Comparison of ENCODE assay signal across 20 cellular contexts in the genomic region with DNA sequence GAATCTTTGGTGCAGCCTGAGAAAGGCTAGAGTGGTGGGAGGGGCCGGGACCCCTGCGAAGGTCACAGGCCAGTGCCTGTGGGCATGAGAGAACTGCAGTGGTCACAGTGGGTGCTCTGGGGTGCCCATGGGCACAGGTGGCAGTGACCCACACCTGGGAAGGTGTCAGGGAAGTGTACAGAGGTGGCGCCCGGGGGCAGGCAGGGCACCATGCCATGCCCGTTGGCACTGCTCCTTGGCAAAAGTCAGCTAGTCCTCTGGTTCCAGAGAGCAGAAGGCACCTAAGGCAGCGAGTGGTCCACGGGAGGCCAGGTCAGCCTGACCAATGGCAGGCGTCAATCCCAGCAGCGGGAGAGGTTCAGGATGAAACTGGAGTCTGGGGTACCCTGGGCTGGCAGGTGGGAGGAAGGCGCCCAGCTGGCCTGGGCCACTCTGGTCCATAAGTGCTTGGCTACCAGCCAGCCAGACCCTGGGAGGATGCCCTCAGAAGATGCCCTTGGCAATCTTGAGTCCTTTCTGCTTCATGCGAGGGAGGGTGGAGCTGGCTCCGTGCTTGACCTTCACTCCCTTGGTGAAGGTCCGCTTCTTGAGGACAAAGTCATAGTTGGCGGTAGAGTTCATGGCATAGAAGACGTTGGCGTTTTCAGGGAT. TPM values are rescaled to one million over a fixed set of nuclear protein-coding genes. Genes with fewer than 3 reads are reported as not detected.
A peak's percentile ranks its signal among the peaks of the same experiment; 100 is the strongest.
DNase-seq lines count a peak whose midpoint lies in the region; ATAC-seq, FAIRE-seq and TF ChIP-seq lines count a peak whose summit lies in the region.
"Had no signal": no experiment of that assay in that cellular context is flagged by ENCODE, and none has a peak within 500 bp of the region (broad histone marks: within the 10 kb centered on the region; RNA-seq: fewer than 3 reads in every experiment).

No MANE protein-coding gene starts in this region.

- no peak for DNase-seq in stimulated activated naive CD8-positive, alpha-beta T cell treated with anti-CD3 and anti-CD28 coated beads, Interleukin-15, amount 100 ng/mL, for 72 hours
- no peak for DNase-seq in stimulated activated naive CD8-positive, alpha-beta T cell treated with anti-CD3 and anti-CD28 coated beads, Interleukin-15, Interleukin-2, amounts not matched to agents 100 U/mL and 50 U/mL, for 24 hours
- no peak for DNase-seq in astrocyte (ENCODE audit: low read depth)
- no peak for DNase-seq in HepG2 (ENCODE audit: low spot score)
- no peak for DNase-seq in medulla oblongata (ENCODE audit: extremely low spot score)
- DNase-seq in stimulated activated CD4-positive, alpha-beta T cell treated with anti-CD3 and anti-CD28 coated beads, Interleukin-15, amount 100 ng/mL, for 24 hours, result no peak
- no peak for DNase-seq in esophagus muscularis mucosa (ENCODE audit: extremely low spot score)
- DNase-seq: AML-193; CD4-positive, alpha-beta memory T cell; DND-41; GF-D8; MG63; NCI-H1092 treated with DMSO at 0.1 percent for 48 hours; NCI-H1694; NCI-H2107; NCI-H446; SIG-M5 had no signal

- intact Hi-C loops in HepG2 (cut with micrococcal nuclease; ENCODE audit: unreplicated experiment), result no loop called here
- intact Hi-C loops in esophagus muscularis mucosa (cut with DNase I), result no loop called here

- H3K27ac Mint-ChIP-seq in stimulated activated naive CD8-positive, alpha-beta T cell treated with anti-CD3 and anti-CD28 coated beads, Interleukin-15, amount 100 ng/mL, for 72 hours, result peak overlapping the region; percentile 69 to 89
- H3K27ac Mint-ChIP-seq in astrocyte (ENCODE audit: unreplicated experiment), result peak overlapping the region; percentile 47

- in situ Hi-C loops in HepG2 (cut with HindIII; ENCODE audit: extremely low pct_ligation_motif_present, low pct_unique_long_range_greater_than_20kb), result no loop called here

- H3K36me3 ChIP-seq in astrocyte (ENCODE audit: insufficient read depth, low read length) (peaks cover 14% of the 10 kb centered on the region), HepG2 (replicated peaks in 1 of 2; ENCODE audit: control insufficient read depth in 1 of 2, insufficient read depth in 2 of 2, low read length in 2 of 2) (peaks cover 21 to 46% of the 10 kb centered on the region in 2 experiments; a peak in 4 of 5 replicates), esophagus muscularis mucosa (peaks cover 60 to 69% (median 65%) of the 10 kb centered on the region in 4 donors)

- H3K79me2 ChIP-seq in astrocyte (ENCODE audit: insufficient read depth, low read length) (no peaks in the 10 kb centered on the region), HepG2 (ENCODE audit: insufficient read depth, low read length) (no peaks in the 10 kb centered on the region)

- H3K36me3 Mint-ChIP-seq in astrocyte (ENCODE audit: low read depth, unreplicated experiment), result peaks cover 39% of the 10 kb centered on the region

- 89% methylated on average over 13 of the region's 16 CpGs for WGBS in HepG2 (ENCODE audit: low lambda C conversion rate)
- WGBS in esophagus muscularis mucosa, result 87% methylated on average over 8 of the region's 16 CpGs

- BruUV-seq in HepG2 (replicated peaks; lab: Mats Ljungman, UMichigan), result no TSS peak

- no peak for TF ChIP-seq EP300 in HepG2 (IDR thresholded peaks at IDR 0.05; ENCODE audit: low read depth in 2 of 2, low read length in 2 of 2)
- TF ChIP-seq EP300 in HepG2 (CRISPR knock-in tag; IDR thresholded peaks at IDR 0.05; ENCODE audit: borderline replicate concordance), result no peak
- no peak for TF ChIP-seq EP300 in esophagus muscularis mucosa (IDR thresholded peaks at IDR 0.05)

- no peak for TF ChIP-seq RAD21 in HepG2 (CRISPR knock-in tag; IDR thresholded peaks at IDR 0.05)

- TF ChIP-seq POLR2A in HepG2 (IDR thresholded peaks at IDR 0.05; ENCODE audit: insufficient read depth in 1 of 2, low read depth in 2 of 2, low read length in 2 of 2) (no peak), esophagus muscularis mucosa (IDR thresholded peaks at IDR 0.05; ENCODE audit: low read depth) (no peak)

- CTCF ChIA-PET in HepG2 (lab: Yijun Ruan, JAX; ENCODE audit: low intra/inter-chr PET ratio, low total read pairs), result no interaction called here

- no peak overlapping the region for H3K4me3 ChIP-seq in astrocyte (ENCODE audit: insufficient read depth, low read depth, low read length)
- H3K4me3 ChIP-seq in HepG2 (replicated peaks in 1 of 3; ENCODE audit: insufficient read depth in 1 of 3, low read depth in 2 of 3, low read length in 3 of 3), result no peak overlapping the region
- no peak overlapping the region for H3K4me3 ChIP-seq in esophagus muscularis mucosa
- H3K4me3 ChIP-seq: MG63 had no signal

- H3K4me1 ChIP-seq in astrocyte (ENCODE audit: insufficient read depth, low read length) (no peaks in the 10 kb centered on the region), HepG2 (ENCODE audit: insufficient read depth, low read length) (no peaks in the 10 kb centered on the region), esophagus muscularis mucosa (peaks cover 0 to under 1% (median under 1%) of the 10 kb centered on the region in 4 donors)

- no peak for FAIRE-seq in astrocyte (lab: Jason Lieb, UNC)
- no peak for FAIRE-seq in HepG2 (lab: Jason Lieb, UNC)
- FAIRE-seq: H1 had no signal

- H2AFZ ChIP-seq in astrocyte (ENCODE audit: low read depth, low read length) (no peak overlapping the region), HepG2 (ENCODE audit: low read length) (no peak overlapping the region)

- H3K4me2 ChIP-seq in astrocyte (ENCODE audit: low read length), result no peak overlapping the region
- no peak overlapping the region for H3K4me2 ChIP-seq in HepG2 (ENCODE audit: low read depth, low read length)

- H4K20me1 ChIP-seq in astrocyte (ENCODE audit: insufficient read depth, low read length), result peaks cover 5% of the 10 kb centered on the region
- no peaks in the 10 kb centered on the region for H4K20me1 ChIP-seq in HepG2 (ENCODE audit: insufficient read depth, low read length)

- TF ChIP-seq CTCF in astrocyte (IDR thresholded peaks at IDR 0.05; ENCODE audit: insufficient read depth, low read depth, low read length) (no peak), HepG2 (CRISPR knock-in tag; IDR thresholded peaks at IDR 0.05) (no peak), esophagus muscularis mucosa (IDR thresholded peaks at IDR 0.05) (no peak)

- H3K27me3 ChIP-seq in astrocyte (ENCODE audit: insufficient read depth, low read length) (no peaks in the 10 kb centered on the region), HepG2 (ENCODE audit: control insufficient read depth in 1 of 2, insufficient read depth in 2 of 2, low read length in 2 of 2) (no peaks in the 10 kb centered on the region), esophagus muscularis mucosa (no peaks in the 10 kb centered on the region)
- H3K27me3 ChIP-seq: MG63 had no signal

- no peak for ATAC-seq in stimulated activated naive CD8-positive, alpha-beta T cell treated with anti-CD3 and anti-CD28 coated beads, Interleukin-15, amount 100 ng/mL, for 72 hours
- no peak for ATAC-seq in stimulated activated naive CD8-positive, alpha-beta T cell treated with anti-CD3 and anti-CD28 coated beads, Interleukin-15, Interleukin-2, amounts not matched to agents 100 U/mL and 50 U/mL, for 24 hours
- ATAC-seq in HepG2 (no peak), GM19035 (IDR thresholded peaks at IDR 0.05; ENCODE audit: unreplicated experiment) (no peak)
- ATAC-seq: Panc1 had no signal

- H3K9ac ChIP-seq in astrocyte (ENCODE audit: low read length) (no peak overlapping the region), HepG2 (ENCODE audit: insufficient read depth, low read depth, low read length) (no peak overlapping the region)

- peaks cover 2% of the 10 kb centered on the region for H3K9me3 ChIP-seq in astrocyte (ENCODE audit: insufficient read depth, low read depth, low read length)
- H3K9me3 ChIP-seq in HepG2 (ENCODE audit: low read length), result no peaks in the 10 kb centered on the region
- H3K9me3 ChIP-seq in esophagus muscularis mucosa, result peaks cover 0 to 13% (median 5%) of the 10 kb centered on the region in 4 donors

- peaks cover 19 to 21% of the 10 kb centered on the region in 2 donors for H3K9me3 Mint-ChIP-seq in stimulated activated naive CD8-positive, alpha-beta T cell treated with anti-CD3 and anti-CD28 coated beads, Interleukin-15, amount 100 ng/mL, for 72 hours
- H3K9me3 Mint-ChIP-seq in astrocyte (ENCODE audit: unreplicated experiment), result peaks cover 7% of the 10 kb centered on the region

- no peak overlapping the region for H3K27ac ChIP-seq in astrocyte (ENCODE audit: low read depth, low read length)
- H3K27ac ChIP-seq in HepG2 (ENCODE audit: extremely low read length, insufficient read depth, low read length), result no peak overlapping the region
- H3K27ac ChIP-seq in esophagus muscularis mucosa (replicated peaks in 1 of 4), result no peak overlapping the region

- H3K4me3 Mint-ChIP-seq in stimulated activated naive CD8-positive, alpha-beta T cell treated with anti-CD3 and anti-CD28 coated beads, Interleukin-15, amount 100 ng/mL, for 72 hours, result no peak overlapping the region
- no peak overlapping the region for H3K4me3 Mint-ChIP-seq in astrocyte (ENCODE audit: unreplicated experiment)
- H3K4me3 Mint-ChIP-seq: CD4-positive, alpha-beta memory T cell had no signal

- H3K27me3 Mint-ChIP-seq in stimulated activated naive CD8-positive, alpha-beta T cell treated with anti-CD3 and anti-CD28 coated beads, Interleukin-15, amount 100 ng/mL, for 72 hours, result no peaks in the 10 kb centered on the region
- H3K27me3 Mint-ChIP-seq in astrocyte (ENCODE audit: low read depth, unreplicated experiment), result no peaks in the 10 kb centered on the region
- H3K27me3 Mint-ChIP-seq: CD4-positive, alpha-beta memory T cell had no signal

- H3K4me1 Mint-ChIP-seq in stimulated activated naive CD8-positive, alpha-beta T cell treated with anti-CD3 and anti-CD28 coated beads, Interleukin-15, amount 100 ng/mL, for 72 hours, result no peaks in the 10 kb centered on the region
- no peaks in the 10 kb centered on the region for H3K4me1 Mint-ChIP-seq in astrocyte (ENCODE audit: low read depth, unreplicated experiment)
- H3K4me1 Mint-ChIP-seq: CD4-positive, alpha-beta memory T cell had no signal

- POLR2A ChIA-PET in HepG2 (lab: Yijun Ruan, JAX), result interaction anchor here (1.5 kb wide), 1 partner anchor 67 kb away, joined by 3 read pairs; a partner anchor contains a TSS

RNA-seq across cellular contexts. Expression of a gene that starts 22.8 kb away (rescaled TPM):
- total RNA-seq in astrocyte (41.2 and 46.6 TPM in 2 replicates), HepG2 (2016; rRNA removed; fragmentation: Illumina TruSeq; extraction: Trizol) (8.8 and 12.9 TPM in 2 replicates), esophagus muscularis mucosa (10 to 100 TPM; 48.6 to 67.4 (median 54.8) TPM)
- total RNA-seq in HepG2 (2016; cell fraction: cytosol; rRNA removed; fragmentation: Illumina TruSeq; extraction: Trizol; ENCODE audit: low read depth), result 4.2 and 5.7 TPM in 2 replicates
- 7.3 and 12.1 TPM in 2 replicates for total RNA-seq in HepG2 (2016; cell fraction: insoluble cytoplasmic fraction; rRNA removed; fragmentation: Illumina TruSeq; extraction: Trizol)
- total RNA-seq in HepG2 (2016; cell fraction: membrane; rRNA removed; fragmentation: Illumina TruSeq; extraction: Trizol), result 15.5 and 15.7 TPM in 2 replicates
- total RNA-seq in HepG2 (2016; cell fraction: nucleus; rRNA removed; fragmentation: Illumina TruSeq; extraction: Trizol), result 10.4 and 11.0 TPM in 2 replicates
- 25.5 and 28.8 TPM in 2 replicates for polyA plus RNA-seq in HepG2 (2011; rRNA removed)
- 14.9 and 17.8 TPM in 2 replicates for polyA plus RNA-seq in HepG2 (2011; cell fraction: cytosol; rRNA removed)
- polyA plus RNA-seq in HepG2 (2011; cell fraction: nucleus; rRNA removed), result 104 and 131 TPM in 2 replicates
- polyA plus RNA-seq in HepG2 (2012), result 12.0 and 15.7 TPM in 2 replicates
- 4.1 and 4.2 TPM in 2 replicates for polyA plus RNA-seq in HepG2 (2016; cell fraction: cytosol; fragmentation: Illumina TruSeq; extraction: Trizol; ENCODE audit: low read depth)
- 8.9 and 12.0 TPM in 2 replicates for polyA plus RNA-seq in HepG2 (2016; cell fraction: insoluble cytoplasmic fraction; fragmentation: Illumina TruSeq; extraction: Trizol; ENCODE audit: low read depth)
- polyA plus RNA-seq in HepG2 (2016; cell fraction: membrane; fragmentation: Illumina TruSeq; extraction: Trizol; ENCODE audit: low read depth), result 11.6 and 12.4 TPM in 2 replicates
- 28.7 and 31.3 TPM in 2 replicates for polyA plus RNA-seq in HepG2 (2016; cell fraction: nucleus; fragmentation: Illumina TruSeq; extraction: Trizol; ENCODE audit: insufficient read depth, low read depth)
- 20.8 and 24.6 TPM in 2 replicates for polyA minus RNA-seq in HepG2 (2011; rRNA and poly(A)+ RNA removed; ENCODE audit: low replicate concordance)
- polyA minus RNA-seq in HepG2 (2011; cell fraction: cytosol; rRNA and poly(A)+ RNA removed), result 4.8 and 5.6 TPM in 2 replicates
- polyA minus RNA-seq in HepG2 (2011; cell fraction: nucleus; rRNA and poly(A)+ RNA removed), result 17.0 and 17.4 TPM in 2 replicates

RNA-seq across cellular contexts. Expression of a gene that starts 36.4 kb away (rescaled TPM):
- total RNA-seq in astrocyte, result 2.3 and 3.4 TPM in 2 replicates
- 0.62 and 1.5 TPM in 2 replicates for total RNA-seq in HepG2 (2016; rRNA removed; fragmentation: Illumina TruSeq; extraction: Trizol)
- total RNA-seq in HepG2 (2016; cell fraction: cytosol; rRNA removed; fragmentation: Illumina TruSeq; extraction: Trizol; ENCODE audit: low read depth), result 0.35 and 0.40 TPM in 2 replicates
- total RNA-seq in HepG2 (2016; cell fraction: insoluble cytoplasmic fraction; rRNA removed; fragmentation: Illumina TruSeq; extraction: Trizol), result 0.55 and 1.2 TPM in 2 replicates
- 0.83 and 1.2 TPM in 2 replicates for total RNA-seq in HepG2 (2016; cell fraction: membrane; rRNA removed; fragmentation: Illumina TruSeq; extraction: Trizol)
- 1.6 and 1.7 TPM in 2 replicates for total RNA-seq in HepG2 (2016; cell fraction: nucleus; rRNA removed; fragmentation: Illumina TruSeq; extraction: Trizol)
- 0.63 and 0.81 TPM in 2 replicates for polyA plus RNA-seq in HepG2 (2011; rRNA removed)
- 0.19 and 0.34 TPM in 2 replicates for polyA plus RNA-seq in HepG2 (2011; cell fraction: cytosol; rRNA removed)
- 5.0 and 7.7 TPM in 2 replicates for polyA plus RNA-seq in HepG2 (2011; cell fraction: nucleus; rRNA removed)
- 1.2 and 1.6 TPM in 2 replicates for polyA plus RNA-seq in HepG2 (2012)
- polyA plus RNA-seq in HepG2 (2016; cell fraction: cytosol; fragmentation: Illumina TruSeq; extraction: Trizol; ENCODE audit: low read depth), result 1.0 and 1.1 TPM in 2 replicates
- 1.5 and 2.0 TPM in 2 replicates for polyA plus RNA-seq in HepG2 (2016; cell fraction: insoluble cytoplasmic fraction; fragmentation: Illumina TruSeq; extraction: Trizol; ENCODE audit: low read depth)
- polyA plus RNA-seq in HepG2 (2016; cell fraction: membrane; fragmentation: Illumina TruSeq; extraction: Trizol; ENCODE audit: low read depth), result 1.9 TPM in 2 replicates
- 7.7 and 8.2 TPM in 2 replicates for polyA plus RNA-seq in HepG2 (2016; cell fraction: nucleus; fragmentation: Illumina TruSeq; extraction: Trizol; ENCODE audit: insufficient read depth, low read depth)
- 0.70 TPM in 1 of 2 replicates, not detected in the other for polyA minus RNA-seq in HepG2 (2011; rRNA and poly(A)+ RNA removed; ENCODE audit: low replicate concordance)
- polyA minus RNA-seq in HepG2 (2011; cell fraction: cytosol; rRNA and poly(A)+ RNA removed), result not detected in 2 replicates
- polyA minus RNA-seq in HepG2 (2011; cell fraction: nucleus; rRNA and poly(A)+ RNA removed), result 0.50 and 1.2 TPM in 2 replicates
- total RNA-seq in esophagus muscularis mucosa, result under 1 TPM; 0.17 to 0.42 (median 0.21) TPM
